In the genomic region with DNA sequence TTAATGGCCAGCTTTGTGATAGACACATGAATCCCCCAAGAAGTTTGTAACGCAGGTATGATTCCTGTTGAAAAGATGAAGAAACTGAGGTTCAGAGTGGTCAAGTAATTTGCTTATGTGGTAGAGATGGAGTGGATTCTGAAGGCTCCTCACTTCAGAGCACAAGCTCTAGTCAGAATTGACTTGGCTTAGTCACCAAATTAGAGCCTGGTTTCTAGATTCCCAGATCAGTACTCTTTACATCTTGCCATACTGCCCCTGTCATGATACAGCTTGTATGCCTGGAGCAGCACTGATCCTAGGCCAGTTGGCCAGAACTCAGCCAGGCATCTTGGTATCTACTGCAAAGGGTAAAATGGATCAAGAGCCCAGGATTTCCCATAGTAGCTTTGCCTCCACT, we compare ENCODE assay signal across 15 cellular contexts.
A peak's percentile ranks its signal among the peaks of the same experiment; 100 is the strongest.
DNase-seq lines count a peak whose midpoint lies in the region; ATAC-seq and TF ChIP-seq lines count a peak whose summit lies in the region.
"Had no signal": no experiment of that assay in that cellular context is flagged by ENCODE, and none has a peak within 500 bp of the region (broad histone marks: within the 10 kb centered on the region; RNA-seq: fewer than 3 reads in every experiment).

No MANE protein-coding gene starts in this region.

- no peak for TF ChIP-seq POLR2A in testis (IDR thresholded peaks at IDR 0.05)

- no peak overlapping the region; the same call in 1 of the 2 replicates for H3K9ac ChIP-seq in PC-3 (ENCODE audit: low read length)
- H3K9ac ChIP-seq in mesenchymal stem cell (ENCODE audit: low read length): no peak overlapping the region

- in situ Hi-C loops in ACHN (cut with HindIII; ENCODE audit: low pct_ligation_motif_present, low pct_unique_long_range_greater_than_20kb, low sequenced_read_pairs): no loop called here

- H2AK5ac ChIP-seq in mesenchymal stem cell (ENCODE audit: low read length, severe bottlenecking): peak overlapping the region; percentile 14

- WGBS in mesenchymal stem cell: 0% methylated on average over 1 of the region's 1 CpG
- 0 to 51% methylated on average over 1 of the region's 1 CpG for WGBS in testis, 2 donors

- H3K9me3 ChIP-seq in PC-3 (ENCODE audit: low read length): no peaks in the 10 kb centered on the region
- H3K9me3 ChIP-seq in mesenchymal stem cell (ENCODE audit: control insufficient read depth, low read length): no peaks in the 10 kb centered on the region
- H3K9me3 ChIP-seq in testis: no peaks in the 10 kb centered on the region
- H3K9me3 ChIP-seq: Caco-2 had no signal

- no peaks in the 10 kb centered on the region for H3K36me3 ChIP-seq in PC-3 (ENCODE audit: low read depth, low read length)
- H3K36me3 ChIP-seq in mesenchymal stem cell (ENCODE audit: control insufficient read depth in 1 of 2, insufficient read depth in 2 of 2, low read depth in 1 of 2, low read length in 2 of 2): no peaks in the 10 kb centered on the region
- H3K36me3 ChIP-seq in testis (ENCODE audit: low read depth, missing control alignments): no peaks in the 10 kb centered on the region

- no peak overlapping the region for H2AFZ ChIP-seq in PC-3 (ENCODE audit: low read length)
- H2AFZ ChIP-seq in mesenchymal stem cell (ENCODE audit: low read depth, low read length): no peak overlapping the region

- ATAC-seq in HG03097 (IDR thresholded peaks at IDR 0.05; ENCODE audit: low FRiP score, unreplicated experiment) (peak; percentile 24), PC-3 (no peak), left cardiac atrium (no peak)

- no peak overlapping the region for H2BK120ac ChIP-seq in mesenchymal stem cell (ENCODE audit: low read depth, low read length)

- no peak overlapping the region for H3K23ac ChIP-seq in mesenchymal stem cell (ENCODE audit: low read length in 2 of 2)

- no peaks in the 10 kb centered on the region for H4K20me1 ChIP-seq in PC-3 (ENCODE audit: low read length)

- no peak overlapping the region for H2BK12ac ChIP-seq in mesenchymal stem cell (ENCODE audit: low read length in 2 of 2)

- POLR2A ChIA-PET in PC-3 (lab: Charles Lee; ENCODE audit: unreplicated experiment): no interaction called here

- no peak overlapping the region for H4K91ac ChIP-seq in mesenchymal stem cell (ENCODE audit: low read length)

- no peaks in the 10 kb centered on the region for H3K79me2 ChIP-seq in PC-3 (ENCODE audit: low read length)

- H3K4me3 ChIP-seq in PC-3 (ENCODE audit: low read length): no peak overlapping the region
- H3K4me3 ChIP-seq in mesenchymal stem cell (ENCODE audit: insufficient read depth in 1 of 2, low read depth in 1 of 2, low read length in 2 of 2): no peak overlapping the region
- no peak overlapping the region for H3K4me3 ChIP-seq in testis

- H3K79me1 ChIP-seq in mesenchymal stem cell (replicated peaks; ENCODE audit: low read length, poor library complexity, severe bottlenecking): no peaks in the 10 kb centered on the region

- DNase-seq in ACHN (peak; percentile 15), PC-3 (no peak), mesenchymal stem cell (no peak), testis (no peak), iPS-NIHi11 (ENCODE audit: low spot score) (no peak), left cardiac atrium (no peak)
- DNase-seq: AML-193; Caco-2; CD4-positive, CD25-positive, alpha-beta regulatory T cell; NCI-H1417 treated with DMSO at 0.1 percent for 48 hours; NCI-H1930; NCI-H69; NK-92 treated with Interleukin-12 subunit alpha and Interleukin-12 subunit beta, amount 100 ng/mL, for 24 hours; SIG-M5 had no signal

- H3K27me3 ChIP-seq in PC-3 (ENCODE audit: low read length) (no peaks in the 10 kb centered on the region), mesenchymal stem cell (ENCODE audit: control insufficient read depth in 1 of 2, insufficient read depth in 1 of 2, low read length in 2 of 2) (no peaks in the 10 kb centered on the region), testis (no peaks in the 10 kb centered on the region)

- no TSS peak for BruUV-seq in PC-3 (replicated peaks; lab: Mats Ljungman, UMichigan)

- H3F3A ChIP-seq in PC-3 (ENCODE audit: low read length, unreplicated experiment): no peaks in the 10 kb centered on the region

- H3K18ac ChIP-seq in mesenchymal stem cell (ENCODE audit: low read depth in 1 of 2, low read length in 2 of 2): no peak overlapping the region

- H2BK15ac ChIP-seq in mesenchymal stem cell (ENCODE audit: low read depth, poor library complexity, severe bottlenecking): no peak overlapping the region

- H3K27ac ChIP-seq in PC-3 (ENCODE audit: low read length) (peak overlapping the region; percentile 58), mesenchymal stem cell (ENCODE audit: low read length, poor library complexity, severe bottlenecking) (no peak overlapping the region), testis (no peak overlapping the region)

- no peak overlapping the region for H3K14ac ChIP-seq in mesenchymal stem cell (ENCODE audit: low read length in 2 of 2)

- no peaks in the 10 kb centered on the region for H3K9me2 ChIP-seq in PC-3 (replicated peaks; ENCODE audit: low read length)

- 0 out of 2 replicates have a peak overlapping the region, but pooled peaks have one; percentile 10 for H3K4me2 ChIP-seq in PC-3 (ENCODE audit: low read length)
- H3K4me2 ChIP-seq in mesenchymal stem cell (ENCODE audit: low read length, poor library complexity, severe bottlenecking): no peak overlapping the region

- H2BK5ac ChIP-seq in mesenchymal stem cell (ENCODE audit: low read depth, low read length, poor library complexity, severe bottlenecking): no peak overlapping the region

- peaks cover 15% of the 10 kb centered on the region for H3K4me1 ChIP-seq in PC-3 (ENCODE audit: insufficient read depth, low read length)
- H3K4me1 ChIP-seq in mesenchymal stem cell (ENCODE audit: control insufficient read depth, insufficient read depth, low read depth, low read length): peaks cover 2% of the 10 kb centered on the region
- H3K4me1 ChIP-seq in testis: no peaks in the 10 kb centered on the region
- H3K4me1 ChIP-seq: Caco-2 had no signal

- intact Hi-C loops in PC-3 (cut with micrococcal nuclease): no loop called here
- intact Hi-C loops in testis (cut with DNase I; ENCODE audit: low total_unique reads): no loop called here
- intact Hi-C loops in left cardiac atrium (cut with DNase I): no loop called here

- no peak overlapping the region for H4K8ac ChIP-seq in mesenchymal stem cell (ENCODE audit: low read length)

- no peak overlapping the region for H3K4ac ChIP-seq in mesenchymal stem cell (ENCODE audit: low read depth in 1 of 2, low read length in 2 of 2)

- no peak for TF ChIP-seq CTCF in PC-3 (conservative IDR thresholded peaks at IDR 0.05; ENCODE audit: low read depth, low read length)
- no peak for TF ChIP-seq CTCF in testis (IDR thresholded peaks at IDR 0.05)

- CTCF ChIA-PET in PC-3 (lab: Charles Lee): interaction anchor here (0.6 kb wide), 1 partner anchor 529 kb away, joined by 3 read pairs; no protein-coding TSS in a partner anchor
